33 cellular contexts compared by ENCODE assay signal in genomic region chr5:68099327-68099726, GRCh38.
DNase-seq lines count a peak whose midpoint lies in the region; TF ChIP-seq lines count a peak whose summit lies in the region.
"Had no signal": no experiment of that assay in that cellular context is flagged by ENCODE, and none has a peak within 500 bp of the region (broad histone marks: within the 10 kb centered on the region; RNA-seq: fewer than 3 reads in every experiment).

No MANE protein-coding gene starts in this region.

- no peak overlapping the region for H3K4me3 Mint-ChIP-seq in activated naive CD4-positive, alpha-beta T cell treated with anti-CD3 and anti-CD28 coated beads, Interleukin-2, amount 10 ng/mL, durations not matched to agents 7 days and 5 days
- no peak overlapping the region for H3K4me3 Mint-ChIP-seq in endodermal cell
- H3K4me3 Mint-ChIP-seq: B cell; CD14-positive monocyte; CD4-positive, alpha-beta memory T cell; CD4-positive, alpha-beta T cell; CD4-positive, CD25-positive, alpha-beta regulatory T cell; CD8-positive, alpha-beta memory T cell; CD8-positive, alpha-beta T cell had no signal

- H3K4ac ChIP-seq in trophoblast cell (ENCODE audit: low read depth, low read length), result no peak overlapping the region

- H3K9ac ChIP-seq in trophoblast cell (ENCODE audit: low read length) (peak overlapping the region; percentile 8), endodermal cell (ENCODE audit: extremely low read depth, low read length, poor library complexity, severe bottlenecking) (no peak overlapping the region)
- H3K9ac ChIP-seq: BLaER1; BLaER1 treated with 17β-estradiol and CSF1 and Interleukin-3, amounts not matched to agents 10 nM and 100 nM had no signal

- H3K14ac ChIP-seq in trophoblast cell (ENCODE audit: low read length), result no peak overlapping the region

- H3K9me3 Mint-ChIP-seq in activated naive CD4-positive, alpha-beta T cell treated with anti-CD3 and anti-CD28 coated beads, Interleukin-2, amount 10 ng/mL, durations not matched to agents 7 days and 5 days, result peaks cover 6% of the 10 kb centered on the region
- H3K9me3 Mint-ChIP-seq in endodermal cell, result peaks cover 15% of the 10 kb centered on the region

- H4K91ac ChIP-seq in trophoblast cell (ENCODE audit: low read depth, low read length), result no peak overlapping the region

- no peak overlapping the region for H3K18ac ChIP-seq in trophoblast cell (ENCODE audit: low read length)

- H3K9me3 ChIP-seq in HEK293 (ENCODE audit: control insufficient read depth, insufficient read depth, low read depth, low read length), result no peaks in the 10 kb centered on the region
- H3K9me3 ChIP-seq in trophoblast cell (ENCODE audit: insufficient read depth, low read depth, low read length), result peaks cover 2% of the 10 kb centered on the region
- no peaks in the 10 kb centered on the region for H3K9me3 ChIP-seq in endodermal cell (ENCODE audit: control insufficient read depth, low read length)
- H3K9me3 ChIP-seq: A549, BE2C, Caco-2 had no signal

- no peaks in the 10 kb centered on the region for H3K36me3 Mint-ChIP-seq in activated naive CD4-positive, alpha-beta T cell treated with anti-CD3 and anti-CD28 coated beads, Interleukin-2, amount 10 ng/mL, durations not matched to agents 7 days and 5 days
- H3K36me3 Mint-ChIP-seq in endodermal cell (ENCODE audit: low read depth), result no peaks in the 10 kb centered on the region
- H3K36me3 Mint-ChIP-seq: CD14-positive monocyte; CD4-positive, CD25-positive, alpha-beta regulatory T cell; CD8-positive, alpha-beta T cell had no signal

- H2AK5ac ChIP-seq in trophoblast cell (ENCODE audit: low read length), result no peak overlapping the region

- WGBS in trophoblast cell (ENCODE audit: extremely low coverage, insufficient coverage, insufficient read length), result no CpG with 5 or more reads among the region's 5 CpGs
- WGBS in endodermal cell (ENCODE audit: insufficient coverage in 1 of 2, insufficient read length in 1 of 2), 2 experiments, result 90% methylated on average over 5 of the region's 5 CpGs; no CpG with 5 or more reads in 1 of the 2 experiments

- no peak overlapping the region for H2BK5ac ChIP-seq in trophoblast cell (ENCODE audit: low read depth, low read length, poor library complexity)

- H3K27me3 Mint-ChIP-seq in activated naive CD4-positive, alpha-beta T cell treated with anti-CD3 and anti-CD28 coated beads, Interleukin-2, amount 10 ng/mL, durations not matched to agents 7 days and 5 days, result no peaks in the 10 kb centered on the region
- H3K27me3 Mint-ChIP-seq in endodermal cell (ENCODE audit: insufficient read depth), result no peaks in the 10 kb centered on the region
- H3K27me3 Mint-ChIP-seq: CD4-positive, alpha-beta T cell had no signal

- no peak for DNase-seq in activated naive CD4-positive, alpha-beta T cell treated with anti-CD3 and anti-CD28 coated beads, Interleukin-2, amount 10 ng/mL, durations not matched to agents 7 days and 5 days
- DNase-seq in activated naive CD4-positive, alpha-beta T cell treated with anti-CD3 and anti-CD28 coated beads, Interleukin-2, amount 50 U/mL, for 16 hours, result no peak
- no peak for DNase-seq in trophoblast cell
- DNase-seq in midbrain (lab: John Stamatoyannopoulos, UW), result no peak
- DNase-seq in endodermal cell, result no peak
- DNase-seq: 8988T; ACHN; AML-193; BE2C; C1 segment of cervical spinal cord; Caco-2; Calu3; CD4-positive, alpha-beta memory T cell; CD4-positive, alpha-beta T cell; CD4-positive, CD25-positive, alpha-beta regulatory T cell; CD8-positive, alpha-beta memory T cell; CD8-positive, alpha-beta T cell; COR-L47; DMS 273 treated with DMSO at 0.1 percent for 48 hours; DMS153; DMS53; DMS79; DMS79 treated with DMSO at 0.1 percent for 48 hours; DND-41; EL had no signal

- H2AFZ ChIP-seq in trophoblast cell (ENCODE audit: insufficient read depth, low read length, poor library complexity), result no peak overlapping the region

- no peaks in the 10 kb centered on the region for H3K79me1 ChIP-seq in trophoblast cell (ENCODE audit: low read length)

- no peaks in the 10 kb centered on the region for H3K4me1 Mint-ChIP-seq in activated naive CD4-positive, alpha-beta T cell treated with anti-CD3 and anti-CD28 coated beads, Interleukin-2, amount 10 ng/mL, durations not matched to agents 7 days and 5 days
- H3K4me1 Mint-ChIP-seq in endodermal cell, result peaks cover 2% of the 10 kb centered on the region
- H3K4me1 Mint-ChIP-seq: B cell; CD14-positive monocyte; CD4-positive, alpha-beta memory T cell; CD4-positive, CD25-positive, alpha-beta regulatory T cell; CD8-positive, alpha-beta memory T cell had no signal

- H2BK120ac ChIP-seq in trophoblast cell (ENCODE audit: insufficient read depth, low read length, poor library complexity), result no peak overlapping the region

- no peak overlapping the region for H4K8ac ChIP-seq in trophoblast cell (ENCODE audit: low read depth, low read length)

- no peak overlapping the region for H3K27ac ChIP-seq in HEK293 (ENCODE audit: extremely low read depth, low read depth, low read length)
- H3K27ac ChIP-seq in trophoblast cell (ENCODE audit: low read depth, low read length), result no peak overlapping the region
- H3K27ac ChIP-seq in endodermal cell (ENCODE audit: low read depth, low read length), result no peak overlapping the region
- H3K27ac ChIP-seq: 22Rv1; A549; BLaER1; BLaER1 treated with 17β-estradiol and CSF1 and Interleukin-3, amounts not matched to agents 10 nM and 100 nM; C4-2B had no signal

- H3K27me3 ChIP-seq in trophoblast cell (ENCODE audit: insufficient read depth, low read length) (no peaks in the 10 kb centered on the region), endodermal cell (ENCODE audit: control insufficient read depth, insufficient read depth, low read length, poor library complexity, severe bottlenecking) (no peaks in the 10 kb centered on the region)
- H3K27me3 ChIP-seq: BE2C; BLaER1; BLaER1 treated with 17β-estradiol and CSF1 and Interleukin-3, amounts not matched to agents 10 nM and 100 nM had no signal

- POLR2A ChIA-PET in HEK293 (lab: Yijun Ruan, JAX), result no interaction called here

- no peak overlapping the region for H2BK12ac ChIP-seq in trophoblast cell (ENCODE audit: low read length)

- H3K27ac Mint-ChIP-seq in activated naive CD4-positive, alpha-beta T cell treated with anti-CD3 and anti-CD28 coated beads, Interleukin-2, amount 10 ng/mL, durations not matched to agents 7 days and 5 days, result peak overlapping the region; percentile 33
- no peak overlapping the region for H3K27ac Mint-ChIP-seq in endodermal cell
- H3K27ac Mint-ChIP-seq: B cell; CD4-positive, alpha-beta memory T cell; CD4-positive, alpha-beta T cell; CD4-positive, CD25-positive, alpha-beta regulatory T cell; CD8-positive, alpha-beta memory T cell; CD8-positive, alpha-beta T cell had no signal

- H3K36me3 ChIP-seq in HEK293 (ENCODE audit: control insufficient read depth in 2 of 2, insufficient read depth in 1 of 2, low read length in 2 of 2) (no peaks in the 10 kb centered on the region), trophoblast cell (ENCODE audit: control insufficient read depth in 1 of 2, insufficient read depth in 2 of 2, low read length in 2 of 2) (no peaks in the 10 kb centered on the region), endodermal cell (ENCODE audit: control insufficient read depth, insufficient read depth, low read length) (no peaks in the 10 kb centered on the region)
- H3K36me3 ChIP-seq: BE2C; BLaER1; BLaER1 treated with 17β-estradiol and CSF1 and Interleukin-3, amounts not matched to agents 10 nM and 100 nM had no signal

- TF ChIP-seq CTCF in HEK293 (tag by site-specific recombination; IDR thresholded peaks at IDR 0.05), result no peak
- no peak for TF ChIP-seq CTCF in endodermal cell (conservative IDR thresholded peaks at IDR 0.05)

- H3K4me3 ChIP-seq in HEK293 (ENCODE audit: low read depth, low read length) (no peak overlapping the region), trophoblast cell (ENCODE audit: low read depth, low read length) (no peak overlapping the region), endodermal cell (ENCODE audit: low read length) (no peak overlapping the region)
- H3K4me3 ChIP-seq: A549; BLaER1; BLaER1 treated with 17β-estradiol and CSF1 and Interleukin-3, amounts not matched to agents 10 nM and 100 nM had no signal

- H3K4me2 ChIP-seq in trophoblast cell (ENCODE audit: low read length), result no peak overlapping the region
- H3K4me2 ChIP-seq: A549; BLaER1; BLaER1 treated with 17β-estradiol and CSF1 and Interleukin-3, amounts not matched to agents 10 nM and 100 nM had no signal

- H3K79me2 ChIP-seq in trophoblast cell (ENCODE audit: control insufficient read depth, insufficient read depth, low read length, poor library complexity), result no peaks in the 10 kb centered on the region

- H3K4me1 ChIP-seq in HEK293 (ENCODE audit: control insufficient read depth, insufficient read depth, low read length) (no peaks in the 10 kb centered on the region), trophoblast cell (ENCODE audit: control insufficient read depth in 1 of 2, insufficient read depth in 2 of 2, low read length in 2 of 2) (no peaks in the 10 kb centered on the region), endodermal cell (ENCODE audit: control insufficient read depth, insufficient read depth, low read length) (no peaks in the 10 kb centered on the region)
- H3K4me1 ChIP-seq: A549; BE2C; BLaER1; BLaER1 treated with 17β-estradiol and CSF1 and Interleukin-3, amounts not matched to agents 10 nM and 100 nM; Caco-2 had no signal

- CTCF ChIA-PET in activated naive CD4-positive, alpha-beta T cell treated with anti-CD3 and anti-CD28 coated beads, Interleukin-2, amount 10 ng/mL, durations not matched to agents 7 days and 5 days (lab: Charles Lee), result no interaction called here
- CTCF ChIA-PET in HEK293 (lab: Yijun Ruan, JAX), result no interaction called here

- no peak overlapping the region for H4K12ac ChIP-seq in trophoblast cell (ENCODE audit: low read depth, low read length)

- H3K23ac ChIP-seq in trophoblast cell (ENCODE audit: low read length), result no peak overlapping the region

TF ChIP-seq in HEK293, 187 proteins besides CTCF, POLR2A, EP300 and RAD21:
- TF ChIP-seq ZNF610 (tag by site-specific recombination; IDR thresholded peaks at IDR 0.05; ENCODE audit: borderline replicate concordance), result peak; percentile 97
- no peak for TF ChIP-seq ZNF776 (tag by site-specific recombination; IDR thresholded peaks at IDR 0.05; ENCODE audit: borderline replicate concordance)
